In genomic region chr11:75337195-75337654, GRCh38 we compare ENCODE assay signal across 9 cellular contexts. TPM values are rescaled to one million over a fixed set of nuclear protein-coding genes. Genes with fewer than 3 reads are reported as not detected.
DNase-seq lines count a peak whose midpoint lies in the region; ATAC-seq and TF ChIP-seq lines count a peak whose summit lies in the region.
"Had no signal": no experiment of that assay in that cellular context is flagged by ENCODE, and none has a peak within 500 bp of the region (broad histone marks: within the 10 kb centered on the region; RNA-seq: fewer than 3 reads in every experiment).

No MANE protein-coding gene starts in this region.

- H3K9me3 Mint-ChIP-seq in osteocyte (ENCODE audit: unreplicated experiment), result no peaks in the 10 kb centered on the region

- ATAC-seq in HG02623 (IDR thresholded peaks at IDR 0.05; ENCODE audit: unreplicated experiment), result no peak
- no peak for ATAC-seq in HG03108 (IDR thresholded peaks at IDR 0.05; ENCODE audit: unreplicated experiment)
- ATAC-seq in HG02759 (IDR thresholded peaks at IDR 0.05; ENCODE audit: unreplicated experiment), result no peak

- H3K27ac Mint-ChIP-seq in osteocyte (ENCODE audit: unreplicated experiment), result peak overlapping the region; percentile 85

- TF ChIP-seq CTCF in osteocyte (IDR thresholded peaks at IDR 0.05), result no peak

- no peak overlapping the region for H3K4me3 Mint-ChIP-seq in osteocyte (ENCODE audit: unreplicated experiment)

- in situ Hi-C loops in SK-MEL-5 (cut with HindIII; ENCODE audit: low pct_unique_long_range_greater_than_20kb, low sequenced_read_pairs), result no loop called here

- no peaks in the 10 kb centered on the region for H3K36me3 Mint-ChIP-seq in osteocyte (ENCODE audit: unreplicated experiment)

- peaks cover 75% of the 10 kb centered on the region for H3K4me1 Mint-ChIP-seq in osteocyte (ENCODE audit: unreplicated experiment)

- intact Hi-C loops in posterior vena cava (cut with DNase I), result loop anchor here in 1 of 2 donors (5.0 kb wide), 1 partner anchor 1125 kb away; no protein-coding TSS in a partner anchor

- no peaks in the 10 kb centered on the region for H3K27me3 Mint-ChIP-seq in osteocyte (ENCODE audit: unreplicated experiment)

- peak; percentile 77 for DNase-seq in Daoy (ENCODE audit: low read depth)
- peak; percentile 50 for DNase-seq in SK-MEL-5 (ENCODE audit: low read depth, low spot score)
- DNase-seq in fibroblast of peridontal ligament (ENCODE audit: extremely low read depth), result peak; percentile 23
- DNase-seq in osteocyte (ENCODE audit: extremely low spot score, unreplicated experiment), result no peak
- no peak for DNase-seq in posterior vena cava (ENCODE audit: low spot score)
- DNase-seq: NCI-H2107 had no signal

RNA-seq across cellular contexts. Expression of gene ARRB1, which starts 14.2 kb away (rescaled TPM):
- total RNA-seq in Daoy (2014; rRNA removed; shearing (Covaris generic)), result 9.5 and 12.8 TPM in 2 replicates
- 27.7 and 30.7 TPM in 2 replicates for total RNA-seq in SK-MEL-5 (2014; rRNA removed; shearing (Covaris generic))
- 31.1 and 40.6 TPM in 2 replicates for polyA plus RNA-seq in SK-MEL-5 (2015; cell fraction: cytosol; rRNA removed)
- 17.5 and 25.0 TPM in 2 replicates for polyA plus RNA-seq in SK-MEL-5 (2015; cell fraction: nucleus; rRNA removed)
- total RNA-seq in osteocyte (11.3 and 13.2 TPM in 2 replicates), posterior vena cava (10 to 100 TPM; 42.3 to 44.3 TPM)

Comparison
In these comparisons a context has a peak if more than half of its experiments do, and no peak if none do; other contexts are left out.
1. DNase-seq: peak in Daoy (single experiment), SK-MEL-5 (single experiment) and fibroblast of peridontal ligament (single experiment); none in osteocyte (single experiment) and posterior vena cava (single experiment).